In genomic region chr19:56137405-56137804, GRCh38 we compare ENCODE assay signal across 22 cellular contexts. TPM values are rescaled to one million over a fixed set of nuclear protein-coding genes. Genes with fewer than 3 reads are reported as not detected.
A peak's percentile ranks its signal among the peaks of the same experiment; 100 is the strongest.
DNase-seq lines count a peak whose midpoint lies in the region; ATAC-seq, FAIRE-seq and TF ChIP-seq lines count a peak whose summit lies in the region.
"Had no signal": no experiment of that assay in that cellular context is flagged by ENCODE, and none has a peak within 500 bp of the region (broad histone marks: within the 10 kb centered on the region; RNA-seq: fewer than 3 reads in every experiment).

No MANE protein-coding gene starts in this region.

- H3K27ac ChIP-seq in endothelial cell of umbilical vein (ENCODE audit: insufficient read depth, low read depth, low read length) = no peak overlapping the region
- H3K27ac ChIP-seq in osteoblast (ENCODE audit: low read depth, low read length) = no peak overlapping the region
- no peak overlapping the region for H3K27ac ChIP-seq in coronary artery

- POLR2A ChIA-PET in endothelial cell of umbilical vein (lab: Charles Lee) = no interaction called here

- intact Hi-C loops in endothelial cell of umbilical vein (cut with micrococcal nuclease) = no loop called here

- dilution Hi-C loops in endothelial cell of umbilical vein (cut with MboI; ENCODE audit: extremely low pct_ligation_motif_present, low sequenced_read_pairs) = no loop called here

- H3K4me3 ChIP-seq in endothelial cell of umbilical vein (replicated peaks in 1 of 3; ENCODE audit: insufficient read depth in 1 of 3, low read depth in 1 of 3, low read length in 3 of 3) (no peak overlapping the region), osteoblast (ENCODE audit: insufficient read depth, low read length) (no peak overlapping the region), coronary artery (no peak overlapping the region)

- no peak for ATAC-seq in GM19328 (IDR thresholded peaks at IDR 0.05; ENCODE audit: unreplicated experiment)
- no peak for ATAC-seq in HG02885 (IDR thresholded peaks at IDR 0.05; ENCODE audit: poor library complexity, unreplicated experiment)
- ATAC-seq: activated CD4-positive, CD25-positive, alpha-beta regulatory T cell treated with anti-CD3 and anti-CD28 coated beads, Interleukin-2, amount 50 U/mL, for 24 hours; T-helper 17 cell had no signal

- BruUV-seq in endothelial cell of umbilical vein (replicated peaks; lab: Mats Ljungman, UMichigan) = no TSS peak

- H3K4me1 ChIP-seq in endothelial cell of umbilical vein (ENCODE audit: control insufficient read depth, extremely low read depth, insufficient read depth, low read length) (peaks cover 10% of the 10 kb centered on the region), osteoblast (ENCODE audit: insufficient read depth, low read length) (peaks cover 23% of the 10 kb centered on the region)

- H3K9me3 ChIP-seq in endothelial cell of umbilical vein (replicated peaks; ENCODE audit: control insufficient read depth, insufficient read depth, low read length) (no peaks in the 10 kb centered on the region), osteoblast (ENCODE audit: low read depth, low read length) (no peaks in the 10 kb centered on the region)

- H3K27me3 ChIP-seq in endothelial cell of umbilical vein (ENCODE audit: control insufficient read depth in 2 of 2, insufficient read depth in 2 of 2, low read length in 2 of 2) (no peaks in the 10 kb centered on the region), osteoblast (ENCODE audit: insufficient read depth, low read length) (no peaks in the 10 kb centered on the region)

- H3K36me3 ChIP-seq in endothelial cell of umbilical vein (ENCODE audit: control insufficient read depth in 2 of 2, extremely low read depth in 1 of 2, insufficient read depth in 2 of 2, low read length in 2 of 2) (no peaks in the 10 kb centered on the region), osteoblast (ENCODE audit: insufficient read depth, low read length) (no peaks in the 10 kb centered on the region)

- H3K4me2 ChIP-seq in endothelial cell of umbilical vein (ENCODE audit: insufficient read depth, low read length) = no peak overlapping the region
- H3K4me2 ChIP-seq in osteoblast (ENCODE audit: insufficient read depth, low read length) = no peak overlapping the region

- FAIRE-seq in endothelial cell of umbilical vein (lab: Jason Lieb, UNC) = no peak
- FAIRE-seq: colon, GM18507, urothelium cell line had no signal

- CTCF ChIA-PET in endothelial cell of umbilical vein (lab: Charles Lee) = interaction anchor here (0.6 to 2.1 kb wide), 5 partner anchors 13 to 116 kb away, joined by 3 to 5 read pairs (median 4); no protein-coding TSS in a partner anchor

- DNase-seq in COLO668 (lab: John Stamatoyannopoulos, UW; ENCODE audit: unreplicated experiment) = peak; percentile 12
- DNase-seq in NCI-H69 (lab: John Stamatoyannopoulos, UW) = peak; percentile 14
- peak; percentile 8 for DNase-seq in endothelial cell of umbilical vein (ENCODE audit: low read depth, low spot score)
- peak; percentile 2 for DNase-seq in osteoblast (ENCODE audit: insufficient read length, low spot score, missing footprints)
- DNase-seq in coronary artery (ENCODE audit: low spot score) = no peak
- no peak for DNase-seq in hippocampal formation (lab: John Stamatoyannopoulos, UW)
- DNase-seq: activated gamma-delta T cell, anterior cingulate cortex, glutamatergic neuron, NCI-H526 treated with DMSO at 0.1 percent for 48 hours, T-helper 17 cell had no signal

- H4K20me1 ChIP-seq in endothelial cell of umbilical vein (replicated peaks; ENCODE audit: control insufficient read depth, extremely low read depth, insufficient read depth, low read length) = no peaks in the 10 kb centered on the region
- no peaks in the 10 kb centered on the region for H4K20me1 ChIP-seq in osteoblast (ENCODE audit: insufficient read depth, low read length)

- TF ChIP-seq POLR2A in endothelial cell of umbilical vein (IDR thresholded peaks at IDR 0.05; ENCODE audit: low read depth, low read length) = no peak

- H2AFZ ChIP-seq in endothelial cell of umbilical vein (ENCODE audit: low read depth, low read length) (no peak overlapping the region), osteoblast (ENCODE audit: low read length) (peak overlapping the region; percentile 62)

- no peak for TF ChIP-seq CTCF in endothelial cell of umbilical vein (IDR thresholded peaks at IDR 0.05; ENCODE audit: extremely low read depth in 1 of 2, insufficient read depth in 1 of 2, low read depth in 1 of 2, low read length in 2 of 2)
- no peak for TF ChIP-seq CTCF in osteoblast (IDR thresholded peaks at IDR 0.05; ENCODE audit: extremely low read depth, low read depth, low read length)
- no peak for TF ChIP-seq CTCF in coronary artery (IDR thresholded peaks at IDR 0.05)

- peaks cover 9% of the 10 kb centered on the region for H3K79me2 ChIP-seq in endothelial cell of umbilical vein (ENCODE audit: control insufficient read depth, insufficient read depth, low read length)
- peaks cover 6% of the 10 kb centered on the region for H3K79me2 ChIP-seq in osteoblast (ENCODE audit: insufficient read depth, low read length)

- no peaks in the 10 kb centered on the region for H3K9me1 ChIP-seq in endothelial cell of umbilical vein (replicated peaks; ENCODE audit: control insufficient read depth, extremely low read depth, insufficient read depth, low read length)

- H3K9ac ChIP-seq in endothelial cell of umbilical vein (replicated peaks; ENCODE audit: extremely low read depth, insufficient read depth, low read length) = no peak overlapping the region

TF ChIP-seq in endothelial cell of umbilical vein, 7 proteins besides CTCF, POLR2A, EP300 and RAD21:
- TF ChIP-seq JUN (IDR thresholded peaks at IDR 0.05; ENCODE audit: borderline replicate concordance, insufficient read depth, insufficient read length, low read depth) (no peak), MAX (IDR thresholded peaks at IDR 0.05; ENCODE audit: insufficient read depth, insufficient read length) (no peak), MYC (IDR thresholded peaks at IDR 0.05; ENCODE audit: low read depth, low read length) (no peak), FOS (IDR thresholded peaks at IDR 0.05; ENCODE audit: borderline replicate concordance, insufficient read depth, low read length) (no peak)

RNA-seq across cellular contexts. Expression of gene ZNF444, which starts 3.7 kb away (rescaled TPM):
- total RNA-seq in endothelial cell of umbilical vein (37.1 and 37.2 TPM in 2 replicates), osteoblast (13.0 and 16.6 TPM in 2 replicates)
- polyA plus RNA-seq in endothelial cell of umbilical vein = 41.7 and 45.6 TPM in 2 replicates
- polyA plus RNA-seq in endothelial cell of umbilical vein (2011; cell fraction: cytosol; rRNA removed) = 12.4 and 19.3 TPM in 2 replicates
- 26.2 and 27.1 TPM in 2 replicates for polyA plus RNA-seq in endothelial cell of umbilical vein (2011; cell fraction: nucleus; rRNA removed)
- 14.2 and 20.1 TPM in 2 replicates for polyA plus RNA-seq in endothelial cell of umbilical vein (2012)
- polyA minus RNA-seq in endothelial cell of umbilical vein = 10.7 and 15.7 TPM in 2 replicates
- 9.6 TPM for polyA minus RNA-seq in endothelial cell of umbilical vein (2011; cell fraction: cytosol; rRNA and poly(A)+ RNA removed)
- 6.7 and 11.8 TPM in 2 replicates for polyA minus RNA-seq in endothelial cell of umbilical vein (2011; cell fraction: nucleus; rRNA and poly(A)+ RNA removed)

RNA-seq across cellular contexts. Expression of gene ZNF787, which starts 16.3 kb away (rescaled TPM):
- total RNA-seq in endothelial cell of umbilical vein (31.8 and 32.7 TPM in 2 replicates), osteoblast (23.6 and 27.5 TPM in 2 replicates)
- 11.6 and 16.4 TPM in 2 replicates for polyA plus RNA-seq in endothelial cell of umbilical vein
- polyA plus RNA-seq in endothelial cell of umbilical vein (2011; cell fraction: cytosol; rRNA removed) = 4.7 and 9.5 TPM in 2 replicates
- polyA plus RNA-seq in endothelial cell of umbilical vein (2011; cell fraction: nucleus; rRNA removed) = 7.2 and 9.8 TPM in 2 replicates
- 9.6 and 17.3 TPM in 2 replicates for polyA plus RNA-seq in endothelial cell of umbilical vein (2012)
- 7.9 and 13.2 TPM in 2 replicates for polyA minus RNA-seq in endothelial cell of umbilical vein
- polyA minus RNA-seq in endothelial cell of umbilical vein (2011; cell fraction: cytosol; rRNA and poly(A)+ RNA removed) = 35.7 TPM
- 8.2 and 15.4 TPM in 2 replicates for polyA minus RNA-seq in endothelial cell of umbilical vein (2011; cell fraction: nucleus; rRNA and poly(A)+ RNA removed)

RNA-seq across cellular contexts. Expression of gene GALP, which starts 38.4 kb away (rescaled TPM):
- total RNA-seq in endothelial cell of umbilical vein = not detected in 2 replicates
- polyA plus RNA-seq in endothelial cell of umbilical vein = not detected in 2 replicates
- polyA plus RNA-seq in endothelial cell of umbilical vein (2011; cell fraction: cytosol; rRNA removed) = not detected in 2 replicates
- not detected in 2 replicates for polyA plus RNA-seq in endothelial cell of umbilical vein (2011; cell fraction: nucleus; rRNA removed)
- not detected in 2 replicates for polyA plus RNA-seq in endothelial cell of umbilical vein (2012)
- polyA minus RNA-seq in endothelial cell of umbilical vein = not detected in 2 replicates
- polyA minus RNA-seq in endothelial cell of umbilical vein (2011; cell fraction: cytosol; rRNA and poly(A)+ RNA removed) = not detected
- not detected in 2 replicates for polyA minus RNA-seq in endothelial cell of umbilical vein (2011; cell fraction: nucleus; rRNA and poly(A)+ RNA removed)
- total RNA-seq in osteoblast = not detected in 2 replicates
- total RNA-seq: esophagus mucosa, LHCN-M2, mesothelial cell of epicardium, omental fat pad, skeletal muscle tissue, T-helper 17 cell had no signal

Comparison
In these comparisons a context has a peak if more than half of its experiments do, and no peak if none do; other contexts are left out.
1. DNase-seq: peak in COLO668 (single experiment), NCI-H69 (single experiment), endothelial cell of umbilical vein (single experiment) and osteoblast (single experiment); none in coronary artery (single experiment) and hippocampal formation (0 of 2).